1 cellular context compared by ENCODE assay signal in the genomic region with DNA sequence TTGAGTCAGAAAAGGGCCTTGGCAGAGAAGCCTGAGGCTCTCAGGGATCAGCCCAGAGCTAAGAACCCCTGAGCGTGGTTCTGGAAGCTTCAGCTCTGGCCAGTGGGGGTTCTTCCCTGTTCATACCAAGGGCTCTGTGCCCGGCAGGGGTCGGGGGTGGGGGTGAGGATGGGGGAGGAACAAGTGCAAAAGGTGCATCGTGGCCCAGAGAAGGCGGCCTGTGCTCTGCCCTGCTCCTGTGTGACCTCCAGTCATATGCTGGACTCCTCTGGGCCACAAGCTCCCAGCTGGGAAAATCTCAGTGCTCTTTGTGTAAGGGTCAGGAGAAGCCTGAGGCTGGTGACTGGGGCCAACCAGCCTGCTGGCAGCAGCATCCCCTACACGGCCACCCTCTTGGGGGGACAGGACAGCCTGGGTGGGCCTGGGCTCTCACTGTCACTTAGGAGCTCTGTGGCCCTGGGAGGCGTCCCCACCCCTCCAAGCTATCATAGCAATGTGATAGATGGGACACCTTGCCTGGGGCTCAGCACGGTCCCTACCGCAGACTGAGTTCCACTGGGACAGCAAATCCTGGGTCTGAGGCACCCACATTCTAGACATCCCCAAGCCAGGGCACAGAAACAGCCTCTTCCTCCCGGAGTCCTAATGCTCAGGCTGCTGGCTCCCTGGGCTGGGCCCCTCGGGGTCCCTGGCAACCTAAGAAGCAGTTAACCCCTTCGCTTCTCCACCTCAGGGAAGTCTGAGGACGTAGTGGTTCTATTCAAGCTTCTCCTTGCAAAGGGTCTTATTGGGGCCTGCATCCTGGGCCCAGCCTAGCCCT.
TF ChIP-seq lines count a peak whose summit lies in the region.

No MANE protein-coding gene starts in this region.

TF ChIP-seq in H1, 55 proteins besides CTCF, POLR2A, EP300 and RAD21:
- TF ChIP-seq, protein P1, sequence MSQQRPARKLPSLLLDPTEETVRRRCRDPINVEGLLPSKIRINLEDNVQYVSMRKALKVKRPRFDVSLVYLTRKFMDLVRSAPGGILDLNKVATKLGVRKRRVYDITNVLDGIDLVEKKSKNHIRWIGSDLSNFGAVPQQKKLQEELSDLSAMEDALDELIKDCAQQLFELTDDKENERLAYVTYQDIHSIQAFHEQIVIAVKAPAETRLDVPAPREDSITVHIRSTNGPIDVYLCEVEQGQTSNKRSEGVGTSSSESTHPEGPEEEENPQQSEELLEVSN (IDR thresholded peaks at IDR 0.05), result no peak
- TF ChIP-seq SIN3A (conservative IDR thresholded peaks at IDR 0.05 in 1 of 2, IDR thresholded peaks at IDR 0.05 in 1 of 2; ENCODE audit: low read depth in 1 of 2, low read length in 2 of 2), result 0 out of 4 replicates have a peak, but pooled peaks of 1 of the 2 experiments have one; percentile 1
- TF ChIP-seq JUN (IDR thresholded peaks at IDR 0.05; ENCODE audit: low read depth, low read length), result no peak
- no peak for TF ChIP-seq SAP30 (IDR thresholded peaks at IDR 0.05; ENCODE audit: insufficient read depth, insufficient replicate concordance, low read length)
- TF ChIP-seq YY1 (IDR thresholded peaks at IDR 0.05; ENCODE audit: low read depth, low read length), result no peak
- TF ChIP-seq SP1 (IDR thresholded peaks at IDR 0.05; ENCODE audit: low read depth, low read length), result no peak
- TF ChIP-seq NANOG (IDR thresholded peaks at IDR 0.05; ENCODE audit: insufficient read depth, low read depth, low read length, poor library complexity, severe bottlenecking), result no peak
